ENCODE assay signal across 9 cellular contexts in the genomic region with DNA sequence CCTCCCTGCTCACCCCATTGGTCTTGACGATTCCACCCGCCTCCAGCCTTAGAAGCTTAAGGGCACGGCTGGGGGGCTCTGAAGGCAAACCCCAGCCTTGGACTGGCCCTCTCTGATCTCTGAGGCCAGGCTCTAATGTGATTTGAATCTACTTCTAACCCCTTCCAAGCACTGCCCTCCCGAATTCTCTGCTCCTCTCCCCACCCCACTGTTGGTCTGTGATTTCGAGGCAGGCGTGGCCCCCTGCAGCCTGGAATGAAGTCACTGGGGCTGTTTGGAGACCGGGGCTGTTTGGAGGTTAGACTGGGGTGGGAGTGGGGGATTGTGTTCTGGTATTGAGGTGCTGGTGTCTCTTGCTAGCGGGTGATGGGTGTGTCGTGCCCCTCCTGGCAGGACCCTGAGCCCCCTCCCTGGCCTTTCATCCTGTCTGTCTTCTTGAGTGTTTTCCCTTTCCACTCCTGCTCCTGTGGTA. TPM values are rescaled to one million over a fixed set of nuclear protein-coding genes. Genes with fewer than 3 reads are reported as not detected.
DNase-seq lines count a peak whose midpoint lies in the region; ATAC-seq and TF ChIP-seq lines count a peak whose summit lies in the region.
"Had no signal": no experiment of that assay in that cellular context is flagged by ENCODE, and none has a peak within 500 bp of the region (broad histone marks: within the 10 kb centered on the region; RNA-seq: fewer than 3 reads in every experiment).

No MANE protein-coding gene starts in this region.

- no peak for ATAC-seq in SK-N-SH treated with all-trans-retinoic acid at 6 μM for 48 hours
- no peak for ATAC-seq in lung (ENCODE audit: insufficient read depth, low FRiP score)
- no peak for ATAC-seq in upper lobe of right lung

- no peak overlapping the region for H2AFZ ChIP-seq in SK-N-SH (ENCODE audit: low read depth)

- H3K9ac ChIP-seq in SK-N-SH = no peak overlapping the region

- H3K4me2 ChIP-seq in SK-N-SH = no peak overlapping the region

- H3K9me3 ChIP-seq in SK-N-SH = no peaks in the 10 kb centered on the region
- H3K9me3 ChIP-seq in lung (ENCODE audit: control insufficient read depth in 2 of 2, insufficient read depth in 1 of 2, low read length in 1 of 2) = no peaks in the 10 kb centered on the region
- H3K9me3 ChIP-seq in upper lobe of right lung = no peaks in the 10 kb centered on the region
- H3K9me3 ChIP-seq: ascending aorta had no signal

- no peaks in the 10 kb centered on the region for H3K9me2 ChIP-seq in SK-N-SH

- intact Hi-C loops in upper lobe of right lung (cut with DNase I) (no loop called here), head of caudate nucleus (cut with DNase I) (no loop called here)

- no peak overlapping the region for H3K27ac ChIP-seq in SK-N-SH (ENCODE audit: low read depth in 2 of 2, low read length in 1 of 2)
- peak overlapping the region in 1 of 2 donors; percentile 59 for H3K27ac ChIP-seq in lung (ENCODE audit: low read depth in 1 of 2, low read length in 1 of 2)
- peak overlapping the region; percentile 47 for H3K27ac ChIP-seq in upper lobe of right lung
- H3K27ac ChIP-seq: ascending aorta had no signal

- H3K4me1 ChIP-seq in SK-N-SH (ENCODE audit: control insufficient read depth in 1 of 2, insufficient read depth in 2 of 2, low read depth in 1 of 2, low read length in 1 of 2) (no peaks in the 10 kb centered on the region), lung (ENCODE audit: control insufficient read depth in 2 of 2, insufficient read depth in 2 of 2, low read length in 2 of 2) (peaks cover 0 to 15% of the 10 kb centered on the region in 2 donors), upper lobe of right lung (peaks cover 14% of the 10 kb centered on the region)

- TF ChIP-seq CTCF in SK-N-SH (IDR thresholded peaks at IDR 0.05) (no peak), lung (IDR thresholded peaks at IDR 0.05; ENCODE audit: control extremely low read depth, extremely low read depth) (no peak), upper lobe of right lung (IDR thresholded peaks at IDR 0.05) (no peak)

- H3K4me3 ChIP-seq in SK-N-SH (ENCODE audit: low read depth in 2 of 2, low read length in 1 of 2) (no peak overlapping the region), lung (peak overlapping the region; percentile 3), upper lobe of right lung (peak overlapping the region; percentile 53)

- TF ChIP-seq RAD21 in SK-N-SH (IDR thresholded peaks at IDR 0.05; ENCODE audit: low read length) = no peak

- 61% methylated on average over 9 of the region's 9 CpGs for WGBS in SK-N-SH (ENCODE audit: low lambda C conversion rate)
- 36 to 42% methylated on average over 9 of the region's 9 CpGs for WGBS in lung, 2 donors

- no peak for TF ChIP-seq EP300 in SK-N-SH (IDR thresholded peaks at IDR 0.05; ENCODE audit: borderline replicate concordance in 1 of 2, low read depth in 1 of 2, low read length in 1 of 2)

- H3K27me3 ChIP-seq in SK-N-SH (ENCODE audit: insufficient read depth) = 0 out of 2 replicates have a peak, but pooled peaks cover 7% of the 10 kb centered on the region
- no peaks in the 10 kb centered on the region for H3K27me3 ChIP-seq in lung (ENCODE audit: control insufficient read depth, insufficient read depth)
- H3K27me3 ChIP-seq in upper lobe of right lung = peaks cover 32% of the 10 kb centered on the region

- DNase-seq in SK-N-SH = peak; percentile 22
- peak; percentile 18 for DNase-seq in cerebellar cortex (ENCODE audit: low spot score)
- no peak for DNase-seq in lung (ENCODE audit: low spot score)
- no peak for DNase-seq in upper lobe of right lung
- DNase-seq in stimulated activated CD4-positive, alpha-beta T cell treated with anti-CD3 and anti-CD28 coated beads, Interleukin-12 subunit alpha, Interleukin-12 subunit beta, amount 100 ng/mL, for 4 hours = no peak
- DNase-seq in activated CD4-positive, alpha-beta T cell treated with anti-CD3 and anti-CD28 coated beads for 1 hour = no peak
- no peak for DNase-seq in head of caudate nucleus

- H4K20me1 ChIP-seq in SK-N-SH (ENCODE audit: insufficient read depth) = no peaks in the 10 kb centered on the region

- H3F3A ChIP-seq in SK-N-SH (replicated peaks; ENCODE audit: insufficient read depth) = no peaks in the 10 kb centered on the region

- no peaks in the 10 kb centered on the region for H3K79me2 ChIP-seq in SK-N-SH (ENCODE audit: insufficient read depth)

- H3K36me3 ChIP-seq in SK-N-SH (replicated peaks in 1 of 2; ENCODE audit: control insufficient read depth in 1 of 2, insufficient read depth in 2 of 2, low read length in 1 of 2) (no peaks in the 10 kb centered on the region), lung (ENCODE audit: control insufficient read depth in 2 of 2, insufficient read depth in 2 of 2, low read length in 2 of 2) (peaks cover 0 to 9% of the 10 kb centered on the region in 2 donors), upper lobe of right lung (peaks cover 11% of the 10 kb centered on the region)
- H3K36me3 ChIP-seq: ascending aorta had no signal

- POLR2A ChIA-PET in SK-N-SH (lab: Yijun Ruan, JAX) = no interaction called here

- CTCF ChIA-PET in SK-N-SH (lab: Yijun Ruan, JAX) = interaction anchor here (1.5 kb wide), 1 partner anchor 10 kb away, joined by 5 read pairs; a partner anchor contains a TSS

TF ChIP-seq in SK-N-SH, 30 proteins besides CTCF, POLR2A, EP300 and RAD21 (continues in another document):
- TF ChIP-seq MXI1 (IDR thresholded peaks at IDR 0.05; ENCODE audit: low read depth, low read length) = no peak
- no peak for TF ChIP-seq FOXJ3 (CRISPR knock-in tag; IDR thresholded peaks at IDR 0.05)
- TF ChIP-seq POLR2AphosphoS5 (IDR thresholded peaks at IDR 0.05; ENCODE audit: low read depth, low read length) = no peak
- TF ChIP-seq TEAD4 (IDR thresholded peaks at IDR 0.05; ENCODE audit: borderline replicate concordance, insufficient read depth) = no peak
- TF ChIP-seq TAF1 (IDR thresholded peaks at IDR 0.05; ENCODE audit: borderline replicate concordance, low read depth, low read length) = no peak
- no peak for TF ChIP-seq JUND (IDR thresholded peaks at IDR 0.05)
- TF ChIP-seq, protein P1, sequence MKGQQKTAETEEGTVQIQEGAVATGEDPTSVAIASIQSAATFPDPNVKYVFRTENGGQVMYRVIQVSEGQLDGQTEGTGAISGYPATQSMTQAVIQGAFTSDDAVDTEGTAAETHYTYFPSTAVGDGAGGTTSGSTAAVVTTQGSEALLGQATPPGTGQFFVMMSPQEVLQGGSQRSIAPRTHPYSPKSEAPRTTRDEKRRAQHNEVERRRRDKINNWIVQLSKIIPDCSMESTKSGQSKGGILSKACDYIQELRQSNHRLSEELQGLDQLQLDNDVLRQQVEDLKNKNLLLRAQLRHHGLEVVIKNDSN (IDR thresholded peaks at IDR 0.05; ENCODE audit: borderline replicate concordance, low read depth) = no peak
- TF ChIP-seq MEF2A (IDR thresholded peaks at IDR 0.05; ENCODE audit: borderline replicate concordance, low read depth) = no peak
- TF ChIP-seq TCF12 (IDR thresholded peaks at IDR 0.05) = no peak
- TF ChIP-seq SIN3A (IDR thresholded peaks at IDR 0.05; ENCODE audit: borderline replicate concordance, low read depth, low read length) = no peak

TF ChIP-seq in SK-N-SH treated with all-trans-retinoic acid at 6 μM for 48 hours, 23 proteins besides CTCF, POLR2A, EP300 and RAD21 (continues in another document):
- TF ChIP-seq, protein P2, sequence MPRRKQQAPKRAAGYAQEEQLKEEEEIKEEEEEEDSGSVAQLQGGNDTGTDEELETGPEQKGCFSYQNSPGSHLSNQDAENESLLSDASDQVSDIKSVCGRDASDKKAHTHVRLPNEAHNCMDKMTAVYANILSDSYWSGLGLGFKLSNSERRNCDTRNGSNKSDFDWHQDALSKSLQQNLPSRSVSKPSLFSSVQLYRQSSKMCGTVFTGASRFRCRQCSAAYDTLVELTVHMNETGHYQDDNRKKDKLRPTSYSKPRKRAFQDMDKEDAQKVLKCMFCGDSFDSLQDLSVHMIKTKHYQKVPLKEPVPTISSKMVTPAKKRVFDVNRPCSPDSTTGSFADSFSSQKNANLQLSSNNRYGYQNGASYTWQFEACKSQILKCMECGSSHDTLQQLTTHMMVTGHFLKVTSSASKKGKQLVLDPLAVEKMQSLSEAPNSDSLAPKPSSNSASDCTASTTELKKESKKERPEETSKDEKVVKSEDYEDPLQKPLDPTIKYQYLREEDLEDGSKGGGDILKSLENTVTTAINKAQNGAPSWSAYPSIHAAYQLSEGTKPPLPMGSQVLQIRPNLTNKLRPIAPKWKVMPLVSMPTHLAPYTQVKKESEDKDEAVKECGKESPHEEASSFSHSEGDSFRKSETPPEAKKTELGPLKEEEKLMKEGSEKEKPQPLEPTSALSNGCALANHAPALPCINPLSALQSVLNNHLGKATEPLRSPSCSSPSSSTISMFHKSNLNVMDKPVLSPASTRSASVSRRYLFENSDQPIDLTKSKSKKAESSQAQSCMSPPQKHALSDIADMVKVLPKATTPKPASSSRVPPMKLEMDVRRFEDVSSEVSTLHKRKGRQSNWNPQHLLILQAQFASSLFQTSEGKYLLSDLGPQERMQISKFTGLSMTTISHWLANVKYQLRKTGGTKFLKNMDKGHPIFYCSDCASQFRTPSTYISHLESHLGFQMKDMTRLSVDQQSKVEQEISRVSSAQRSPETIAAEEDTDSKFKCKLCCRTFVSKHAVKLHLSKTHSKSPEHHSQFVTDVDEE (CRISPR knock-in tag; IDR thresholded peaks at IDR 0.05) = no peak
- TF ChIP-seq ZFP30 (CRISPR knock-in tag; IDR thresholded peaks at IDR 0.05) = no peak
- TF ChIP-seq ZNF8 (CRISPR knock-in tag; IDR thresholded peaks at IDR 0.05) = no peak
- no peak for TF ChIP-seq RARB (CRISPR knock-in tag; IDR thresholded peaks at IDR 0.05)
- TF ChIP-seq ESRRG (CRISPR knock-in tag; IDR thresholded peaks at IDR 0.05) = no peak

RNA-seq across cellular contexts. Expression of a gene that starts 2.2 kb away (rescaled TPM):
- polyA plus RNA-seq in SK-N-SH (2012; rRNA removed) (not detected in 2 replicates), lung (10 to 100 TPM in 1 of 2 donors, 1 to 10 TPM in 1; 6.6 to 13.4 TPM)
- 0.01 TPM in 1 of 2 replicates, not detected in the other for polyA plus RNA-seq in SK-N-SH (2012; cell fraction: cytosol; rRNA removed)
- 0.05 TPM in 2 replicates for polyA plus RNA-seq in SK-N-SH (2012; cell fraction: nucleus; rRNA removed)
- total RNA-seq in lung (10 to 100 TPM; 19.8 to 25.5 TPM), upper lobe of right lung (25.0 TPM)

RNA-seq across cellular contexts. Expression of a gene that starts 9.6 kb away (rescaled TPM):
- polyA plus RNA-seq in SK-N-SH (2012; rRNA removed) = 100 and 105 TPM in 2 replicates
- polyA plus RNA-seq in SK-N-SH (2012; cell fraction: cytosol; rRNA removed) = 84.1 and 96.5 TPM in 2 replicates
- polyA plus RNA-seq in SK-N-SH (2012; cell fraction: nucleus; rRNA removed) = 37.0 and 62.4 TPM in 2 replicates
- 10 to 100 TPM; 20.8 to 47.2 TPM for total RNA-seq in lung
- polyA plus RNA-seq in lung = 100 to 1,000 TPM in 1 of 2 donors, 10 to 100 TPM in 1; 69.3 to 136 TPM
- total RNA-seq in upper lobe of right lung = 48.5 TPM

RNA-seq across cellular contexts. Expression of a gene that starts 40.1 kb away (rescaled TPM):
- polyA plus RNA-seq in SK-N-SH (2012; rRNA removed) (1.9 and 2.6 TPM in 2 replicates), lung (10 to 100 TPM; 32.2 to 40.1 TPM)
- polyA plus RNA-seq in SK-N-SH (2012; cell fraction: cytosol; rRNA removed) = 1.0 and 1.2 TPM in 2 replicates
- polyA plus RNA-seq in SK-N-SH (2012; cell fraction: nucleus; rRNA removed) = 5.7 and 9.7 TPM in 2 replicates
- total RNA-seq in lung (100 to 1,000 TPM; 119 to 130 TPM), upper lobe of right lung (97.5 TPM)

RNA-seq across cellular contexts. Expression of a gene that starts 52.1 kb away (rescaled TPM):
- polyA plus RNA-seq in SK-N-SH (2012; rRNA removed) (20.9 and 25.8 TPM in 2 replicates), lung (10 to 100 TPM; 15.9 to 35.8 TPM)
- polyA plus RNA-seq in SK-N-SH (2012; cell fraction: cytosol; rRNA removed) = 8.3 and 12.5 TPM in 2 replicates
- 83.8 and 86.4 TPM in 2 replicates for polyA plus RNA-seq in SK-N-SH (2012; cell fraction: nucleus; rRNA removed)
- total RNA-seq in lung (10 to 100 TPM; 17.0 to 39.7 TPM), upper lobe of right lung (24.5 TPM)

Comparison
In these comparisons a context has a peak if more than half of its experiments do, and no peak if none do; other contexts are left out.
1. DNase-seq: peak in SK-N-SH (single experiment) and cerebellar cortex (single experiment); none in lung (single experiment), upper lobe of right lung (single experiment), stimulated activated CD4-positive, alpha-beta T cell treated with anti-CD3 and anti-CD28 coated beads, Interleukin-12 subunit alpha, Interleukin-12 subunit beta, amount 100 ng/mL, for 4 hours (single experiment), activated CD4-positive, alpha-beta T cell treated with anti-CD3 and anti-CD28 coated beads for 1 hour (single experiment) and head of caudate nucleus (0 of 42).
2. H3K4me3 ChIP-seq: peak in lung (single experiment) and upper lobe of right lung (single experiment); none in SK-N-SH (0 of 2).